In the genomic region with DNA sequence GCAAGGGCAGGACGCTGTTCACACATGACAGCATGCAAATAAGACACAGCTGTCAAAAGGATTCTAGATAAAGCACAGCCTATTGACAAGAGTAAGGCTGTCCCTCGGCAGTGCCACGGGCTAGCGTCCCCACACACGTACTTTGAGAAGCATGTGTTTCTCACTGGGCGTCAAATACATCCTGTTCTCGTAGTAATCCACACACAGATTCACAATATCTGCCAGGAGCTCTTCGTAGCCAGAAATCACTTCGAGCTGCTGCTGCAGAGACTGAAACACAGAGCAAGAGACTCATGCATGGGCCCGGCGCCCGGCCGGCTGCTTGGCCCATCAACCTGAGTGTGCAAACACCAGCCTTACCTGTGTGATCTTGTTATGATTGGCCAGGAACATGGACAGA, we compare ENCODE assay signal across 20 cellular contexts. TPM values are rescaled to one million over a fixed set of nuclear protein-coding genes. Genes with fewer than 3 reads are reported as not detected.
DNase-seq lines count a peak whose midpoint lies in the region; ATAC-seq and TF ChIP-seq lines count a peak whose summit lies in the region.
"Had no signal": no experiment of that assay in that cellular context is flagged by ENCODE, and none has a peak within 500 bp of the region (broad histone marks: within the 10 kb centered on the region; RNA-seq: fewer than 3 reads in every experiment).

No MANE protein-coding gene starts in this region.

- H3K9me3 Mint-ChIP-seq in glutamatergic neuron (ENCODE audit: unreplicated experiment): peaks cover 2% of the 10 kb centered on the region
- H3K9me3 Mint-ChIP-seq: HFFc6, IgD-negative memory B cell had no signal

- ATAC-seq in HG02610 (IDR thresholded peaks at IDR 0.05; ENCODE audit: unreplicated experiment): no peak
- no peak for ATAC-seq in GM19452 (IDR thresholded peaks at IDR 0.05; ENCODE audit: unreplicated experiment)

- peak; percentile 6 for DNase-seq in NAMALWA (ENCODE audit: low spot score)
- no peak for DNase-seq in glutamatergic neuron
- peak; percentile 18 for DNase-seq in middle frontal gyrus (ENCODE audit: extremely low spot score, low spot score)
- peak; percentile 64 for DNase-seq in superior temporal gyrus (ENCODE audit: extremely low spot score)
- no peak for DNase-seq in stimulated activated CD4-positive, alpha-beta T cell treated with anti-CD3 and anti-CD28 coated beads, Interleukin-15, amount 100 ng/mL, for 24 hours
- DNase-seq: ACHN, DND-41, HFFc6, Karpas-422, MG63, NCI-H1092, NCI-H1694 treated with DMSO at 0.1 percent for 48 hours, NCI-H2107, NCI-H510A, NCI-H748 treated with DMSO at 0.1 percent for 48 hours, SHP77 treated with DMSO at 0.1 percent for 48 hours, SK-N-SH had no signal

- H3K36me3 Mint-ChIP-seq in glutamatergic neuron (ENCODE audit: unreplicated experiment): peaks cover 4% of the 10 kb centered on the region

- TF ChIP-seq CTCF in glutamatergic neuron (IDR thresholded peaks at IDR 0.05; ENCODE audit: partially characterized antibody, unreplicated experiment): no peak

- no peak overlapping the region for H3K4me3 Mint-ChIP-seq in glutamatergic neuron (ENCODE audit: unreplicated experiment)
- H3K4me3 Mint-ChIP-seq: HFFc6 had no signal

- peak overlapping the region; percentile 64 for H3K27ac Mint-ChIP-seq in glutamatergic neuron (ENCODE audit: unreplicated experiment)
- H3K27ac Mint-ChIP-seq: HFFc6 had no signal

- peaks cover 2% of the 10 kb centered on the region for H3K4me1 Mint-ChIP-seq in glutamatergic neuron (ENCODE audit: low read depth, unreplicated experiment)

- no peaks in the 10 kb centered on the region for H3K27me3 Mint-ChIP-seq in glutamatergic neuron (ENCODE audit: unreplicated experiment)
- H3K27me3 Mint-ChIP-seq: IgD-negative memory B cell had no signal

RNA-seq across cellular contexts. Expression of gene CYFIP1, which starts 41.1 kb away (rescaled TPM):
- 143 TPM for total RNA-seq in glutamatergic neuron (ENCODE audit: unreplicated experiment)

Comparison
In these comparisons a context has a peak if more than half of its experiments do, and no peak if none do; other contexts are left out.
1. DNase-seq: peak in NAMALWA (single experiment), middle frontal gyrus (single experiment) and superior temporal gyrus (single experiment); none in glutamatergic neuron (single experiment) and stimulated activated CD4-positive, alpha-beta T cell treated with anti-CD3 and anti-CD28 coated beads, Interleukin-15, amount 100 ng/mL, for 24 hours (single experiment).